ENCODE assay signal across 12 cellular contexts in genomic region chr9:92948032-92948534, GRCh38. TPM values are rescaled to one million over a fixed set of nuclear protein-coding genes. Genes with fewer than 3 reads are reported as not detected.
DNase-seq lines count a peak whose midpoint lies in the region; ATAC-seq, FAIRE-seq and TF ChIP-seq lines count a peak whose summit lies in the region.
"Had no signal": no experiment of that assay in that cellular context is flagged by ENCODE, and none has a peak within 500 bp of the region (broad histone marks: within the 10 kb centered on the region; RNA-seq: fewer than 3 reads in every experiment).

No MANE protein-coding gene starts in this region.

- no peak overlapping the region for H2AFZ ChIP-seq in H1 (ENCODE audit: low read length)

- no peak overlapping the region for H3K14ac ChIP-seq in H1 (ENCODE audit: insufficient read length)

- no peak overlapping the region for H4K5ac ChIP-seq in H1 (ENCODE audit: insufficient read length, low read depth, low read length)

- H3K27me3 ChIP-seq in NT2/D1 (ENCODE audit: insufficient read depth, insufficient read length), result peaks cover 25% of the 10 kb centered on the region
- peaks cover 0 to 5% (median 0%) of the 10 kb centered on the region in 4 experiments; a peak in 1 of 7 replicates for H3K27me3 ChIP-seq in H1 (replicated peaks in 1 of 4; ENCODE audit: control insufficient read depth in 3 of 4, extremely low read depth in 1 of 4, insufficient read depth in 3 of 4, low read length in 3 of 4)
- H3K27me3 ChIP-seq in prostate gland (replicated peaks; ENCODE audit: insufficient read depth), result no peaks in the 10 kb centered on the region
- H3K27me3 ChIP-seq: MG63 had no signal

- H3K79me2 ChIP-seq in H1 (ENCODE audit: control insufficient read depth in 1 of 2, insufficient read depth in 2 of 2, low read length in 2 of 2), result no peaks in the 10 kb centered on the region

- H2BK120ac ChIP-seq in H1 (replicated peaks; ENCODE audit: low read depth, low read length), result no peak overlapping the region

- peak overlapping the region; percentile 75 to 80 for H3K4me2 ChIP-seq in H1 (ENCODE audit: insufficient read depth in 1 of 2, low read depth in 2 of 2, low read length in 2 of 2)

- H3K18ac ChIP-seq in H1 (ENCODE audit: extremely low read depth, low read length), result peak overlapping the region; percentile 80; the same call in 1 of the 2 replicates

- H3K4me1 ChIP-seq in NT2/D1 (ENCODE audit: insufficient read depth, insufficient read length), result peaks cover 4% of the 10 kb centered on the region
- peaks cover 0 to 7% (median 3%) of the 10 kb centered on the region in 4 experiments; a peak in 3 of 7 replicates for H3K4me1 ChIP-seq in H1 (replicated peaks in 1 of 4; ENCODE audit: control insufficient read depth in 3 of 4, insufficient read depth in 4 of 4, low read length in 3 of 4)
- H3K4me1 ChIP-seq in prostate gland (replicated peaks), result no peaks in the 10 kb centered on the region

- H2BK5ac ChIP-seq in H1 (ENCODE audit: low read depth, low read length), result no peak overlapping the region

- H3K27ac ChIP-seq in H1 (ENCODE audit: low read depth, low read length), result no peak overlapping the region
- no peak overlapping the region for H3K27ac ChIP-seq in prostate gland

- DNase-seq in NCI-H2227 (lab: John Stamatoyannopoulos, UW; ENCODE audit: unreplicated experiment), result peak; percentile 18
- DNase-seq in NCI-H2227 treated with DMSO at 0.1 percent for 48 hours (lab: John Stamatoyannopoulos, UW), result no peak
- DNase-seq in NT2/D1 (ENCODE audit: low read depth, low spot score), result no peak
- DNase-seq in H1 (ENCODE audit: low read depth in 1 of 2, low spot score in 2 of 2), result no peak
- DNase-seq in prostate gland (ENCODE audit: low spot score), result no peak
- DNase-seq in mucosa of gallbladder (ENCODE audit: low spot score), result no peak
- DNase-seq: effector CD4-positive, alpha-beta T cell; kidney glomerular epithelial cell; MG63 had no signal

- no peak overlapping the region for H3K56ac ChIP-seq in H1 (replicated peaks; ENCODE audit: insufficient read length, low read depth, low read length)

- H2BK20ac ChIP-seq in H1 (ENCODE audit: low read length), result no peak overlapping the region

- POLR2A ChIA-PET in H1 (lab: Charles Lee; ENCODE audit: partially characterized antibody), result no interaction called here

- H4K91ac ChIP-seq in H1 (replicated peaks; ENCODE audit: insufficient read length, low read length), result no peak overlapping the region

- H2BK12ac ChIP-seq in H1 (ENCODE audit: low read depth, low read length), result no peak overlapping the region

- H4K20me1 ChIP-seq in H1 (replicated peaks in 1 of 2; ENCODE audit: control insufficient read depth in 1 of 2, insufficient read depth in 2 of 2, low read length in 2 of 2), result peaks cover 0 to 2% of the 10 kb centered on the region in 2 experiments

- CTCF ChIA-PET in H1 (lab: Charles Lee; ENCODE audit: partially characterized antibody), result interaction anchor here (0.6 to 1.0 kb wide), 3 partner anchors 9 to 139 kb away, joined by 3 read pairs; no protein-coding TSS in a partner anchor

- TF ChIP-seq POLR2A in H1 (IDR thresholded peaks at IDR 0.05; ENCODE audit: control extremely low read depth in 1 of 2, low read depth in 2 of 2, low read length in 2 of 2), result no peak
- no peak for TF ChIP-seq POLR2A in prostate gland (IDR thresholded peaks at IDR 0.05)

- no peak overlapping the region for H3K23ac ChIP-seq in H1 (ENCODE audit: insufficient read length)

- WGBS in H1 (ENCODE audit: extremely low coverage in 1 of 2, insufficient coverage in 1 of 2, insufficient read length in 1 of 2, insufficient replicate concordance in 2 of 2, low coverage in 1 of 2, low lambda C conversion rate in 2 of 2, missing lambda C conversion rate in 1 of 2), 2 experiments, result 88% methylated on average over 12 of the region's 12 CpGs; no CpG with 5 or more reads in 1 of the 2 experiments
- WGBS in prostate gland, result 80% methylated on average over 12 of the region's 12 CpGs

- H2BK15ac ChIP-seq in H1 (ENCODE audit: low read length), result no peak overlapping the region

- H3K36me3 ChIP-seq in NT2/D1 (ENCODE audit: insufficient read depth, insufficient read length, low read length) (no peaks in the 10 kb centered on the region), H1 (ENCODE audit: control insufficient read depth in 2 of 4, insufficient read depth in 4 of 4, low read length in 3 of 4) (no peaks in the 10 kb centered on the region), prostate gland (no peaks in the 10 kb centered on the region)
- H3K36me3 ChIP-seq: MG63 had no signal

- no peak for TF ChIP-seq EP300 in H1 (IDR thresholded peaks at IDR 0.05; ENCODE audit: borderline replicate concordance in 1 of 2, low read depth in 2 of 2, low read length in 2 of 2)

- peaks cover 10% of the 10 kb centered on the region; the same call in 1 of the 2 replicates for H3K23me2 ChIP-seq in H1 (ENCODE audit: low read depth, low read length)

- H3K79me1 ChIP-seq in H1 (ENCODE audit: low read depth, low read length), result no peaks in the 10 kb centered on the region; the same call in 1 of the 2 replicates

- no peak overlapping the region for H4K8ac ChIP-seq in H1 (ENCODE audit: extremely low read depth, insufficient read depth, low read length)

- no peak overlapping the region for H3K4ac ChIP-seq in H1 (replicated peaks; ENCODE audit: insufficient read length, low read depth, low read length)

- TF ChIP-seq RAD21 in H1 (IDR thresholded peaks at IDR 0.05 in 1 of 2, conservative IDR thresholded peaks at IDR 0.05 in 1 of 2; ENCODE audit: low read depth in 2 of 2, low read length in 2 of 2), result no peak

- H3K9me3 ChIP-seq in NT2/D1 (ENCODE audit: insufficient read depth, low read length), result no peaks in the 10 kb centered on the region; the same call in 1 of the 2 replicates
- H3K9me3 ChIP-seq in H1 (ENCODE audit: insufficient read depth in 2 of 2, low read depth in 1 of 2, low read length in 1 of 2), result peaks cover 3% of the 10 kb centered on the region in 2 experiments; a peak in 2 of 4 replicates
- H3K9me3 ChIP-seq in prostate gland, result no peaks in the 10 kb centered on the region
- H3K9me3 ChIP-seq: MG63 had no signal

- H3K4me3 ChIP-seq in NT2/D1 (ENCODE audit: insufficient read length, low read depth) (peak overlapping the region; percentile 34), H1 (ENCODE audit: extremely low read depth in 1 of 4, insufficient read depth in 2 of 4, low read depth in 3 of 4, low read length in 4 of 4) (peak overlapping the region in 2 of 4 experiments; percentile 24 to 59; a peak in 3 of 8 replicates), prostate gland (peak overlapping the region; percentile 34 to 38)
- H3K4me3 ChIP-seq: GM12878 had no signal

- H2AK5ac ChIP-seq in H1 (ENCODE audit: low read depth, low read length), result no peak overlapping the region

- intact Hi-C loops in prostate gland (cut with DNase I), result no loop called here

- no peak for ATAC-seq in HG03108 (IDR thresholded peaks at IDR 0.05; ENCODE audit: unreplicated experiment)
- no peak for ATAC-seq in HG03139 (IDR thresholded peaks at IDR 0.05; ENCODE audit: unreplicated experiment)
- ATAC-seq: GM12878 had no signal

- FAIRE-seq in H1 (lab: Jason Lieb, UNC), result no peak
- FAIRE-seq: GM12878 had no signal

- TF ChIP-seq CTCF in H1 (IDR thresholded peaks at IDR 0.05; ENCODE audit: control extremely low read depth in 1 of 3, insufficient read depth in 1 of 3, low read depth in 1 of 3, low read length in 3 of 3) (no peak), prostate gland (IDR thresholded peaks at IDR 0.05) (no peak)

- peak overlapping the region; percentile 76 for H3K9ac ChIP-seq in NT2/D1 (ENCODE audit: insufficient read length, low read depth)
- no peak overlapping the region for H3K9ac ChIP-seq in H1 (replicated peaks in 1 of 4; ENCODE audit: extremely low read depth in 1 of 4, low read depth in 3 of 4, low read length in 3 of 4)

TF ChIP-seq in H1, 55 proteins besides CTCF, POLR2A, EP300 and RAD21 (continues in another document):
- no peak for TF ChIP-seq BRCA1 (IDR thresholded peaks at IDR 0.05; ENCODE audit: low read depth, low read length)
- no peak for TF ChIP-seq KDM4A (IDR thresholded peaks at IDR 0.05; ENCODE audit: low read depth, low read length, severe bottlenecking)

RNA-seq across cellular contexts. Expression of gene FGD3, which starts 0.8 kb away (rescaled TPM):
- total RNA-seq in H1 (2021; fragmentation: NEBNext Ultra II Directional; extraction: Animal tissue kit (Norgen Biotek cat#: 25700)), result 1.4 and 1.9 TPM in 2 replicates
- polyA plus RNA-seq in H1 (2011; rRNA removed), result 1.4 and 2.3 TPM in 2 replicates
- 2.0 TPM for polyA plus RNA-seq in H1 (2011; cell fraction: cytosol; rRNA removed)
- 3.2 TPM for polyA plus RNA-seq in H1 (2011; cell fraction: nucleus; rRNA removed)
- polyA plus RNA-seq in H1 (2012, experiment 1 of 2), result 0.73 to 1.6 TPM (median 1.2 TPM) in 4 replicates
- 1.0 TPM for polyA plus RNA-seq in H1 (2012, experiment 2 of 2)
- 0.51 TPM for polyA plus RNA-seq in H1 (2013, experiment 1 of 2)
- 0.53 TPM for polyA plus RNA-seq in H1 (2013, experiment 2 of 2)
- polyA minus RNA-seq in H1 (2011; rRNA and poly(A)+ RNA removed), result 1.4 and 1.6 TPM in 2 replicates
- polyA minus RNA-seq in H1 (2011; cell fraction: cytosol; rRNA and poly(A)+ RNA removed), result 2.0 TPM
- polyA minus RNA-seq in H1 (2011; cell fraction: nucleus; rRNA and poly(A)+ RNA removed), result 1.4 TPM
- total RNA-seq in prostate gland (10 to 100 TPM in 1 of 2 donors, 1 to 10 TPM in 1; 6.2 to 11.0 TPM), mucosa of gallbladder (8.2 TPM)
